ENCODE assay signal across 16 cellular contexts in genomic region chr1:155131285-155131684, GRCh38. TPM values are rescaled to one million over a fixed set of nuclear protein-coding genes. Genes with fewer than 3 reads are reported as not detected.
DNase-seq lines count a peak whose midpoint lies in the region; ATAC-seq and TF ChIP-seq lines count a peak whose summit lies in the region.
"Had no signal": no experiment of that assay in that cellular context is flagged by ENCODE, and none has a peak within 500 bp of the region (broad histone marks: within the 10 kb centered on the region; RNA-seq: fewer than 3 reads in every experiment).

No MANE protein-coding gene starts in this region.

- H3K36me3 ChIP-seq in mucosa of stomach (ENCODE audit: control insufficient read depth, insufficient read depth, low read length) (peaks cover 17% of the 10 kb centered on the region), tibial nerve (peaks cover 0 to 37% (median 0%) of the 10 kb centered on the region in 3 donors)
- H3K36me3 ChIP-seq: MG63 had no signal

- WGBS in tibial nerve, 2 donors, result 80 to 87% methylated on average over 6 to 8 of the region's 8 CpGs

- peaks cover 60% of the 10 kb centered on the region for H3K4me1 ChIP-seq in mucosa of stomach (ENCODE audit: control insufficient read depth, insufficient read depth, low read length)
- peaks cover 4 to 86% (median 25%) of the 10 kb centered on the region in 4 donors for H3K4me1 ChIP-seq in tibial nerve

- no peak for TF ChIP-seq POLR2A in tibial nerve (IDR thresholded peaks at IDR 0.05)

- H3K27me3 ChIP-seq in mucosa of stomach (ENCODE audit: control insufficient read depth, insufficient read depth, low read length), result no peaks in the 10 kb centered on the region
- no peaks in the 10 kb centered on the region for H3K27me3 ChIP-seq in tibial nerve

- peak overlapping the region; percentile 7 for H3K9ac ChIP-seq in mucosa of stomach (ENCODE audit: low read length)

- DNase-seq in Right ventricle myocardium superior (peak; percentile 74), tibial nerve (ENCODE audit: low spot score in 2 of 2) (no peak), NCI-H1105 (lab: John Stamatoyannopoulos, UW) (no peak), NCI-H2196 (lab: John Stamatoyannopoulos, UW; ENCODE audit: unreplicated experiment) (no peak)
- no peak for DNase-seq in activated T-cell treated with anti-CD3 and anti-CD28 coated beads, Interleukin-2, amount 50 U/mL, for 48 hours
- DNase-seq: CD4-positive, CD25-positive, alpha-beta regulatory T cell; endodermal cell; mesenchymal stem cell; MG63; stimulated activated CD4-positive, alpha-beta T cell treated with anti-CD3 and anti-CD28 coated beads, Interleukin-4, amount 100 ng/mL, for 1 hour; stimulated activated naive B cell treated with anti-CD40 and anti-IgM and Interleukin-4, amounts not matched to agents 10 μg/mL and 1 μg/mL and 100 μg/mL, for 72 hours had no signal

- H3K27ac ChIP-seq in VCaP, result peak overlapping the region; percentile 100
- peak overlapping the region in 3 of 4 donors; percentile 86 to 99 (median 90) for H3K27ac ChIP-seq in tibial nerve
- H3K27ac ChIP-seq: ascending aorta had no signal

- no peak for TF ChIP-seq EP300 in tibial nerve (IDR thresholded peaks at IDR 0.05)

- intact Hi-C loops in Right ventricle myocardium superior (cut with DNase I), result no loop called here

- H3K9me3 ChIP-seq in mucosa of stomach (ENCODE audit: control insufficient read depth, low read length) (no peaks in the 10 kb centered on the region), tibial nerve (no peaks in the 10 kb centered on the region)
- H3K9me3 ChIP-seq: ascending aorta, MG63 had no signal

- no peak overlapping the region for H3K4me3 ChIP-seq in mucosa of stomach (ENCODE audit: low read length)
- no peak overlapping the region for H3K4me3 ChIP-seq in tibial nerve
- H3K4me3 ChIP-seq: ascending aorta, MG63 had no signal

- TF ChIP-seq CTCF in VCaP (conservative IDR thresholded peaks at IDR 0.05) (no peak), tibial nerve (IDR thresholded peaks at IDR 0.05) (no peak)

- peak; percentile 1 for ATAC-seq in Right ventricle myocardium superior (ENCODE audit: poor library complexity)
- no peak for ATAC-seq in GM21825 (IDR thresholded peaks at IDR 0.05; ENCODE audit: unreplicated experiment)
- ATAC-seq: stimulated activated naive B cell treated with anti-CD40 and anti-IgM and Interleukin-4, amounts not matched to agents 10 μg/mL and 1 μg/mL and 100 μg/mL, for 72 hours had no signal

RNA-seq across cellular contexts. Expression of gene EFNA1, which starts 3.6 kb away (rescaled TPM):
- 41.5 TPM for total RNA-seq in Right ventricle myocardium superior
- 10 to 100 TPM; 27.4 to 41.4 (median 34.0) TPM for total RNA-seq in tibial nerve
- total RNA-seq: T-helper 1 cell treated with Interleukin-12 subunit alpha and Interleukin-12 subunit beta and Interleukin-4 antibody, amounts not matched to agents 30 ng/mL and 1 ng/mL, for 36 hours had no signal

RNA-seq across cellular contexts. Expression of gene SLC50A1, which starts 4.4 kb away (rescaled TPM):
- 7.1 TPM for total RNA-seq in Right ventricle myocardium superior
- total RNA-seq in tibial nerve, result 10 to 100 TPM in 3 of 4 donors, 1 to 10 TPM in 1; 5.7 to 33.9 (median 14.9) TPM

RNA-seq across cellular contexts. Expression of gene DPM3, which starts 9.0 kb away (rescaled TPM):
- total RNA-seq in Right ventricle myocardium superior, result 49.4 TPM
- 100 to 1,000 TPM in 2 of 4 donors, 10 to 100 TPM in 2; 74.7 to 115 (median 95.6) TPM for total RNA-seq in tibial nerve

RNA-seq across cellular contexts. Expression of gene KRTCAP2, which starts 41.8 kb away (rescaled TPM):
- total RNA-seq in Right ventricle myocardium superior (121 TPM), tibial nerve (100 to 1,000 TPM; 102 to 167 (median 146) TPM)

RNA-seq across cellular contexts. Expression of gene TRIM46, which starts 42.4 kb away (rescaled TPM):
- 0.08 TPM for total RNA-seq in Right ventricle myocardium superior
- 10 to 100 TPM in 2 of 4 donors, 1 to 10 TPM in 2; 6.0 to 20.4 (median 12.7) TPM for total RNA-seq in tibial nerve
- total RNA-seq: ascending aorta had no signal
